ENCODE assay signal across 10 cellular contexts in the genomic region with DNA sequence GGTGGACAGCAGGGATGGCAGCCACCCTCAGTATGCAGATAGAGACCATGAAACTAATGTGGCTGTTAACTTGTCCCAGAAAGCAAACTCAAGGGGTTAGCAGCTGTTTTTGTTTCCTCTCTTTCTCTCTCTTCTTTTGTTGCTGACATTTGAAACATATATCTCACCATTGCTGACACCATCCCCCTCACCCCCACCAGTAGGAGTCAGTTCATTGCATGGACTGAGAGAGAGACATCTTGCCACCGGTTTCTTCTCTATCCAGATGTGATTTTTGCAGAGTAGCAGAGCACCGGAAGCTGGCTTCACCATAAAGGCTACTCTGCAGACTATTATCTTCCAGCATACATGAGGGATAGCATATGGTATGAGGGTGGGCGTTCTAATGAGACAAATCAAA.
"Had no signal": no experiment of that assay in that cellular context is flagged by ENCODE, and none has a peak within 500 bp of the region (broad histone marks: within the 10 kb centered on the region; RNA-seq: fewer than 3 reads in every experiment).

No MANE protein-coding gene starts in this region.

- H3K36me3 Mint-ChIP-seq: IgD-negative memory B cell had no signal

- H3K4me3 Mint-ChIP-seq: HFFc6, IgD-negative memory B cell had no signal

- H3K4me3 ChIP-seq: GM23248, HAP-1 had no signal

- H3K9ac ChIP-seq: GM23248 had no signal

- H3K4me1 Mint-ChIP-seq: IgD-negative memory B cell had no signal

- H3K27me3 Mint-ChIP-seq: IgD-negative memory B cell had no signal

- H3K27ac ChIP-seq: GM23248, HL-60 had no signal

- ATAC-seq: HCT116, HepG2 had no signal

- H3K27ac Mint-ChIP-seq: HFFc6, IgD-negative memory B cell had no signal

- H3K9me3 ChIP-seq: HAP-1 had no signal

- H3K4me1 ChIP-seq: HAP-1 had no signal

- H2AFZ ChIP-seq: GM23248 had no signal

- H3K36me3 ChIP-seq: HAP-1 had no signal

- DNase-seq: GM23248, GOT3, H7, HFFc6, KBM-7 had no signal
